Comparison of ENCODE assay signal across 12 cellular contexts in genomic region chr20:25622049-25622448, GRCh38. TPM values are rescaled to one million over a fixed set of nuclear protein-coding genes. Genes with fewer than 3 reads are reported as not detected.
DNase-seq lines count a peak whose midpoint lies in the region; FAIRE-seq and TF ChIP-seq lines count a peak whose summit lies in the region.
"Had no signal": no experiment of that assay in that cellular context is flagged by ENCODE, and none has a peak within 500 bp of the region (broad histone marks: within the 10 kb centered on the region; RNA-seq: fewer than 3 reads in every experiment).

No MANE protein-coding gene starts in this region.

- H3K9me2 ChIP-seq in PC-9 (ENCODE audit: insufficient read depth), result no peaks in the 10 kb centered on the region

- peaks cover 17% of the 10 kb centered on the region for H3F3A ChIP-seq in PC-9 (ENCODE audit: insufficient read depth, low read depth)

- TF ChIP-seq CTCF in PC-9 (conservative IDR thresholded peaks at IDR 0.05) (no peak), osteoblast (IDR thresholded peaks at IDR 0.05; ENCODE audit: extremely low read depth, low read depth, low read length) (no peak)

- DNase-seq in T-helper 2 cell treated with Interferon-gamma antibody and Interleukin-4, amounts not matched to agents 5 μg/mL and 100 μg/mL, for 36 hours (ENCODE audit: low spot score), result no peak
- no peak for DNase-seq in T-helper 2 cell
- DNase-seq in PC-9, result no peak
- no peak for DNase-seq in osteoblast (ENCODE audit: insufficient read length, low spot score, missing footprints)
- no peak for DNase-seq in DMS 273 (lab: John Stamatoyannopoulos, UW; ENCODE audit: unreplicated experiment)
- no peak for DNase-seq in effector CD4-positive, alpha-beta T cell
- no peak for DNase-seq in H54 (ENCODE audit: insufficient read length, low spot score)
- DNase-seq: activated CD4-positive, alpha-beta T cell treated with anti-CD3 and anti-CD28 coated beads for 48 hours; kidney; right cardiac atrium had no signal

- peaks cover 26% of the 10 kb centered on the region for H3K4me1 ChIP-seq in PC-9 (replicated peaks; ENCODE audit: insufficient read depth)
- H3K4me1 ChIP-seq in endocrine pancreas (ENCODE audit: control insufficient read depth, insufficient read depth, low read length), result no peaks in the 10 kb centered on the region
- peaks cover 11% of the 10 kb centered on the region for H3K4me1 ChIP-seq in osteoblast (ENCODE audit: insufficient read depth, low read length)

- H3K27me3 ChIP-seq in PC-9 (ENCODE audit: insufficient read depth, low read depth), result no peaks in the 10 kb centered on the region
- no peaks in the 10 kb centered on the region for H3K27me3 ChIP-seq in endocrine pancreas (ENCODE audit: control insufficient read depth, insufficient read depth, low read length)
- no peaks in the 10 kb centered on the region for H3K27me3 ChIP-seq in osteoblast (ENCODE audit: insufficient read depth, low read length)

- peaks cover 25% of the 10 kb centered on the region for H3K4me1 Mint-ChIP-seq in T-helper 2 cell treated with Interferon-gamma antibody and Interleukin-4, amounts not matched to agents 5 μg/mL and 100 μg/mL, for 36 hours (ENCODE audit: low read depth)

- H3K4me2 ChIP-seq in PC-9 (peak overlapping the region; percentile 80), osteoblast (ENCODE audit: insufficient read depth, low read length) (peak overlapping the region; percentile 82)

- peaks cover 8% of the 10 kb centered on the region for H3K36me3 Mint-ChIP-seq in T-helper 2 cell treated with Interferon-gamma antibody and Interleukin-4, amounts not matched to agents 5 μg/mL and 100 μg/mL, for 36 hours (ENCODE audit: low read depth)

- H3K27ac ChIP-seq in PC-9 (no peak overlapping the region), osteoblast (ENCODE audit: low read depth, low read length) (no peak overlapping the region)

- H3K9me3 ChIP-seq in PC-9 (ENCODE audit: insufficient read depth, low read depth), result no peaks in the 10 kb centered on the region
- H3K9me3 ChIP-seq in endocrine pancreas (ENCODE audit: control insufficient read depth, low read length), result no peaks in the 10 kb centered on the region
- H3K9me3 ChIP-seq in osteoblast (ENCODE audit: low read depth, low read length), result no peaks in the 10 kb centered on the region

- H3K79me2 ChIP-seq in PC-9 (ENCODE audit: low read depth), result peaks cover 77% of the 10 kb centered on the region
- H3K79me2 ChIP-seq in osteoblast (ENCODE audit: insufficient read depth, low read length), result peaks cover 70% of the 10 kb centered on the region

- CTCF ChIA-PET in PC-9 (lab: Charles Lee), result no interaction called here

- POLR2A ChIA-PET in PC-9 (lab: Charles Lee; ENCODE audit: unreplicated experiment), result no interaction called here

- H3K36me3 ChIP-seq in PC-9 (ENCODE audit: low read depth) (no peaks in the 10 kb centered on the region; the same call in 1 of the 2 replicates), endocrine pancreas (ENCODE audit: control insufficient read depth, insufficient read depth, low read length) (no peaks in the 10 kb centered on the region), osteoblast (ENCODE audit: insufficient read depth, low read length) (no peaks in the 10 kb centered on the region)

- H2AFZ ChIP-seq in PC-9, result no peak overlapping the region
- no peak overlapping the region for H2AFZ ChIP-seq in osteoblast (ENCODE audit: low read length)

- TF ChIP-seq POLR2A in H54 (IDR thresholded peaks at IDR 0.05; ENCODE audit: low read depth, low read length), result no peak

- H3K4me3 ChIP-seq in PC-9 (peak overlapping the region; percentile 98), endocrine pancreas (ENCODE audit: control insufficient read depth, insufficient read depth, low read length) (peak overlapping the region; percentile 76), osteoblast (ENCODE audit: insufficient read depth, low read length) (no peak overlapping the region)

- peak overlapping the region; percentile 91 for H3K4me3 Mint-ChIP-seq in T-helper 2 cell treated with Interferon-gamma antibody and Interleukin-4, amounts not matched to agents 5 μg/mL and 100 μg/mL, for 36 hours

- no peak for FAIRE-seq in H54 (lab: Jason Lieb, UNC)
- FAIRE-seq: colon, kidney had no signal

- peaks cover 5% of the 10 kb centered on the region for H3K9me3 Mint-ChIP-seq in T-helper 2 cell treated with Interferon-gamma antibody and Interleukin-4, amounts not matched to agents 5 μg/mL and 100 μg/mL, for 36 hours

- no peaks in the 10 kb centered on the region for H3K27me3 Mint-ChIP-seq in T-helper 2 cell treated with Interferon-gamma antibody and Interleukin-4, amounts not matched to agents 5 μg/mL and 100 μg/mL, for 36 hours (ENCODE audit: low read depth)

- no TSS peak for BruUV-seq in PC-9 (replicated peaks; lab: Mats Ljungman, UMichigan)

- H3K9ac ChIP-seq in endocrine pancreas (ENCODE audit: control insufficient read depth, insufficient read depth, low read length), result no peak overlapping the region

- no peak overlapping the region for H3K27ac Mint-ChIP-seq in T-helper 2 cell treated with Interferon-gamma antibody and Interleukin-4, amounts not matched to agents 5 μg/mL and 100 μg/mL, for 36 hours

- H4K20me1 ChIP-seq in PC-9 (ENCODE audit: insufficient read depth) (no peaks in the 10 kb centered on the region), osteoblast (ENCODE audit: insufficient read depth, low read length) (peaks cover 4% of the 10 kb centered on the region)

- intact Hi-C loops in PC-9 (cut with micrococcal nuclease; ENCODE audit: unreplicated experiment), result loop anchor here (2.0 to 10.0 kb wide), 4 partner anchors 75 to 630 kb away; partner anchors contain the start of genes APMAP, GINS1 and ZNF337

RNA-seq across cellular contexts. Expression of gene NANP, which starts 1.8 kb away (rescaled TPM):
- 5.6 and 7.5 TPM in 2 replicates for total RNA-seq in PC-9 (2021)
- 11.2 and 11.8 TPM in 2 replicates for total RNA-seq in osteoblast

RNA-seq across cellular contexts. Expression of gene NINL, which starts 36.7 kb away (rescaled TPM):
- 19.6 and 39.9 TPM in 2 replicates for total RNA-seq in PC-9 (2021)
- total RNA-seq in osteoblast, result 14.1 and 14.8 TPM in 2 replicates
